Comparison of ENCODE assay signal across 18 cellular contexts in the genomic region with DNA sequence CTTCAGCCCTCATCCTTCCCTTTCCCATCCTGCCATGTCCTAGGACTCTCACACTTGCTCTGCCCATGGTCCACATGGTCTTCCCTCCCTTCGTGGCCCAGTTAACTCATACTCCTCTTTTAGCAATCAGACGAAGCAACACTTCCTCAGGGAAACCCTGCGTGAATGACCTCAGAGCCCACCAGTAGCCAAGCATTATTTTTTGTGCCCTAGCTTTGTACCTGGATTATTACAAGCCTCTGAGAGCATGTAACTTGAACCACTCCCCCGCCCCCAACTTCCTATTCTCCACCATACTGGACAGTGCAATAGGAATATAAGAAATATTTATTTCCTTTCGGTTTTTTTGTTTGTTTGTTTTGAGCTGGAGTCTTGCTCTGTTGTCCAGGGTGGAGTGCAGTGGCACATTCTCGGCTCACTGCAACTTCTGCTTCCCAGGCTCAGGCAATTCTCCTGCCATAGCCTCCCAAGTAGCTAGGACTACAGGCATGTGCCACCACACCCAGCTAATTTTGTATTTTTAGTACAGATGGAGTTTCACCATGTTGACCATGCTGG. TPM values are rescaled to one million over a fixed set of nuclear protein-coding genes. Genes with fewer than 3 reads are reported as not detected.
DNase-seq lines count a peak whose midpoint lies in the region; ATAC-seq, FAIRE-seq and TF ChIP-seq lines count a peak whose summit lies in the region.
"Had no signal": no experiment of that assay in that cellular context is flagged by ENCODE, and none has a peak within 500 bp of the region (broad histone marks: within the 10 kb centered on the region; RNA-seq: fewer than 3 reads in every experiment).

No MANE protein-coding gene starts in this region.

- SMC1A ChIA-PET in GM12878 (lab: Charles Lee; ENCODE audit: uncharacterized antibody, unreplicated experiment) = interaction anchor here (0.6 to 7.0 kb wide), 5 partner anchors 48 to 262 kb away, joined by 3 to 41 read pairs (median 3); no protein-coding TSS in a partner anchor

- no peaks in the 10 kb centered on the region for H3K36me3 Mint-ChIP-seq in WTC11

- no peak overlapping the region; the same call in 1 of the 2 replicates for H3K27ac Mint-ChIP-seq in WTC11

- TF ChIP-seq EP300 in GM12878 (IDR thresholded peaks at IDR 0.05; ENCODE audit: borderline replicate concordance in 1 of 2, control insufficient read depth in 1 of 2, low read depth in 2 of 2, low read length in 2 of 2) (no peak), tibial nerve (IDR thresholded peaks at IDR 0.05) (no peak)

- DNase-seq in left ventricle myocardium inferior = no peak
- DNase-seq in heart right ventricle = no peak
- no peak for DNase-seq in GM12878 (ENCODE audit: low read depth, low spot score)
- DNase-seq in tibial nerve (ENCODE audit: low spot score in 2 of 2) = no peak
- DNase-seq in GOT3 (lab: John Stamatoyannopoulos, UW) = no peak
- no peak for DNase-seq in stimulated activated CD8-positive, alpha-beta memory T cell treated with anti-CD3 and anti-CD28 coated beads, Interleukin-4, amount 100 ng/mL, for 48 hours
- DNase-seq in WTC11 (ENCODE audit: low spot score) = no peak
- DNase-seq: activated naive CD4-positive, alpha-beta T cell; left colon; naive thymus-derived CD8-positive, alpha-beta T cell; NCI-H1092; NCI-H82; retina; uterus had no signal

- H3K4me1 Mint-ChIP-seq in WTC11 = peaks cover 16% of the 10 kb centered on the region

- no peaks in the 10 kb centered on the region for H3K27me3 ChIP-seq in left ventricle myocardium inferior (ENCODE audit: low read depth)
- no peaks in the 10 kb centered on the region for H3K27me3 ChIP-seq in heart right ventricle
- no peaks in the 10 kb centered on the region for H3K27me3 ChIP-seq in GM12878 (replicated peaks in 1 of 2; ENCODE audit: control insufficient read depth in 2 of 2, insufficient read depth in 2 of 2, low read length in 1 of 2)
- H3K27me3 ChIP-seq in mononuclear cell (ENCODE audit: insufficient read depth, low read length) = no peaks in the 10 kb centered on the region
- no peaks in the 10 kb centered on the region for H3K27me3 ChIP-seq in tibial nerve
- H3K27me3 ChIP-seq: body of pancreas, uterus had no signal

- TF ChIP-seq CTCF in left ventricle myocardium inferior (IDR thresholded peaks at IDR 0.05; ENCODE audit: borderline replicate concordance) (no peak), heart right ventricle (IDR thresholded peaks at IDR 0.05) (no peak), GM12878 (IDR thresholded peaks at IDR 0.05 in 2 of 3, conservative IDR thresholded peaks at IDR 0.05 in 1 of 3; ENCODE audit: control insufficient read depth in 2 of 3, extremely low read depth in 1 of 3, insufficient read depth in 1 of 3, low read depth in 3 of 3, low read length in 3 of 3) (no peak), tibial nerve (IDR thresholded peaks at IDR 0.05) (no peak), WTC11 (IDR thresholded peaks at IDR 0.05) (no peak)

- TF ChIP-seq POLR2A in GM12878 (IDR thresholded peaks at IDR 0.05; ENCODE audit: low read depth, low read length) = no peak
- TF ChIP-seq POLR2A in tibial nerve (IDR thresholded peaks at IDR 0.05) = no peak

- RAD21 ChIA-PET in GM12878 (lab: Charles Lee; ENCODE audit: unreplicated experiment) = interaction anchor here (0.6 to 3.0 kb wide), 5 partner anchors 51 to 260 kb away, joined by 3 to 11 read pairs (median 4); no protein-coding TSS in a partner anchor

- no peak overlapping the region for H3K4me3 Mint-ChIP-seq in WTC11

- intact Hi-C loops in left ventricle myocardium inferior (cut with micrococcal nuclease) (no loop called here), heart right ventricle (cut with DNase I) (loop anchor here in 1 of 10 donors (5.0 kb wide), 1 partner anchor 884 kb away; the partner anchor contains the start of gene GSPT1), GM12878 (cut with micrococcal nuclease; ENCODE audit: unreplicated experiment) (loop anchor here (5.0 kb wide), 1 partner anchor 229 kb away; no protein-coding TSS in a partner anchor)

- no peaks in the 10 kb centered on the region for H3K9me3 ChIP-seq in left ventricle myocardium inferior (replicated peaks)
- no peaks in the 10 kb centered on the region for H3K9me3 ChIP-seq in heart right ventricle
- no peaks in the 10 kb centered on the region for H3K9me3 ChIP-seq in GM12878 (replicated peaks; ENCODE audit: control insufficient read depth, insufficient read depth, low read length)
- no peaks in the 10 kb centered on the region for H3K9me3 ChIP-seq in mononuclear cell (ENCODE audit: low read depth, low read length)
- no peaks in the 10 kb centered on the region for H3K9me3 ChIP-seq in tibial nerve
- H3K9me3 ChIP-seq: body of pancreas, uterus had no signal

- CTCF ChIA-PET in GM12878 (lab: Yijun Ruan, JAX) (interaction anchor here (0.6 to 1.8 kb wide), 4 partner anchors 16 to 1714 kb away, joined by 3 to 6 read pairs (median 4); no protein-coding TSS in a partner anchor), WTC11 (lab: Charles Lee) (no interaction called here)

- no peak overlapping the region for H3K9ac ChIP-seq in GM12878 (ENCODE audit: control insufficient read depth, insufficient read depth, low read length)

- no peak for ATAC-seq in heart right ventricle
- ATAC-seq in GM12878 = no peak
- no peak for ATAC-seq in WTC11
- ATAC-seq: body of pancreas; left colon; naive thymus-derived CD8-positive, alpha-beta T cell; Panc1 had no signal

- H3K4me1 ChIP-seq in left ventricle myocardium inferior (peaks cover 21% of the 10 kb centered on the region), heart right ventricle (peaks cover 0 to 46% (median 15%) of the 10 kb centered on the region in 9 donors), GM12878 (ENCODE audit: control insufficient read depth, insufficient read depth, low read length) (peaks cover 22% of the 10 kb centered on the region), mononuclear cell (ENCODE audit: insufficient read depth, low read length) (peaks cover 63% of the 10 kb centered on the region), tibial nerve (peaks cover 0 to 59% (median 21%) of the 10 kb centered on the region in 4 donors)
- H3K4me1 ChIP-seq: uterus had no signal

- peaks cover 4% of the 10 kb centered on the region; the same call in 1 of the 2 replicates for H3K27me3 Mint-ChIP-seq in WTC11 (ENCODE audit: low read depth)
- H3K27me3 Mint-ChIP-seq: IgD-negative memory B cell had no signal

- FAIRE-seq in GM12878 (lab: Jason Lieb, UNC) = no peak

- H2AFZ ChIP-seq in GM12878 (ENCODE audit: control insufficient read depth, low read depth, low read length) = no peak overlapping the region

- H4K20me1 ChIP-seq in GM12878 (ENCODE audit: control insufficient read depth, insufficient read depth) = no peaks in the 10 kb centered on the region

- no peak for TF ChIP-seq RAD21 in GM12878 (IDR thresholded peaks at IDR 0.05; ENCODE audit: insufficient read depth, low read depth, low read length)

- peak overlapping the region; percentile 84 for H3K4me2 ChIP-seq in GM12878 (ENCODE audit: control insufficient read depth, insufficient read depth)

- 60 to 71% methylated on average over 6 of the region's 6 CpGs for WGBS in heart right ventricle, 2 donors
- 86% methylated on average over 6 of the region's 6 CpGs for WGBS in GM12878 (ENCODE audit: insufficient coverage, insufficient replicate concordance, low lambda C conversion rate, missing lambda C conversion rate)
- WGBS in tibial nerve, 2 donors = 64 to 72% methylated on average over 6 of the region's 6 CpGs

- no TSS peak for BruUV-seq in GM12878 (replicated peaks; lab: Mats Ljungman, UMichigan)

- POLR2A ChIA-PET in GM12878 (lab: Charles Lee) = interaction anchor here (0.6 kb wide), 3 partner anchors 11 to 49 kb away, joined by 3 to 5 read pairs (median 3); no protein-coding TSS in a partner anchor
- POLR2A ChIA-PET in WTC11 (lab: Charles Lee) = interaction anchor here (0.6 kb wide), 1 partner anchor 16 kb away, joined by 5 read pairs; no protein-coding TSS in a partner anchor

- H3K27ac ChIP-seq in left ventricle myocardium inferior (replicated peaks) = peak overlapping the region; percentile 2
- H3K27ac ChIP-seq in heart right ventricle = peak overlapping the region in 2 of 10 donors; percentile 31 to 93
- H3K27ac ChIP-seq in GM12878 (ENCODE audit: control insufficient read depth, insufficient read depth) = no peak overlapping the region
- peak overlapping the region in 3 of 4 donors; percentile 28 to 90 (median 90) for H3K27ac ChIP-seq in tibial nerve
- H3K27ac ChIP-seq: uterus had no signal

- H3K9me3 Mint-ChIP-seq in WTC11 = 0 out of 2 replicates have a peak, but pooled peaks cover 3% of the 10 kb centered on the region
- H3K9me3 Mint-ChIP-seq: IgD-negative memory B cell had no signal

- H3K4me3 ChIP-seq in left ventricle myocardium inferior = no peak overlapping the region
- no peak overlapping the region for H3K4me3 ChIP-seq in heart right ventricle
- H3K4me3 ChIP-seq in GM12878 = no peak overlapping the region
- peak overlapping the region; percentile 14 for H3K4me3 ChIP-seq in mononuclear cell (ENCODE audit: low read length)
- no peak overlapping the region for H3K4me3 ChIP-seq in tibial nerve
- H3K4me3 ChIP-seq: body of pancreas, uterus had no signal

- in situ Hi-C loops in GM12878 (cut with MboI) = loop anchor here (5.0 to 10.0 kb wide), 3 partner anchors 49 to 346 kb away; no protein-coding TSS in a partner anchor

- H3K36me3 ChIP-seq in left ventricle myocardium inferior (no peaks in the 10 kb centered on the region), heart right ventricle (no peaks in the 10 kb centered on the region), GM12878 (ENCODE audit: control insufficient read depth in 2 of 2, insufficient read depth in 2 of 2, low read length in 1 of 2) (no peaks in the 10 kb centered on the region; a peak in 1 of 4 replicates), tibial nerve (no peaks in the 10 kb centered on the region)
- H3K36me3 ChIP-seq: uterus had no signal

- peaks cover 5% of the 10 kb centered on the region for H3K79me2 ChIP-seq in GM12878 (ENCODE audit: control insufficient read depth, insufficient read depth, low read length)

RNA-seq across cellular contexts. Expression of gene CPPED1, which starts 2.9 kb away (rescaled TPM):
- total RNA-seq in left ventricle myocardium inferior (12.4 TPM), heart right ventricle (10 to 100 TPM; 11.3 to 20.2 (median 14.5) TPM), GM12878 (2014; rRNA removed) (7.1 and 8.2 TPM in 2 replicates), GM12878 (2014; rRNA removed; fragmentation: Illumina TruSeq; extraction: Trizol) (18.1 and 18.2 TPM in 2 replicates), GM12878 (2021) (20.2 and 22.0 TPM in 2 replicates), mononuclear cell (40.0 TPM), tibial nerve (10 to 100 TPM; 10.4 to 18.9 (median 16.0) TPM), WTC11 (2021) (7.7 to 9.2 TPM (median 8.8 TPM) in 3 replicates)
- polyA plus RNA-seq in heart right ventricle (1 to 10 TPM; 5.6 to 6.0 TPM), GM12878 (2011; rRNA removed) (12.6 and 16.1 TPM in 2 replicates), GM12878 (2014; fragmentation: Illumina TruSeq; extraction: Trizol) (23.4 and 24.8 TPM in 2 replicates), GM12878 (2014; fragmentation: Nextera tagmentation; extraction: Ambion mirVana) (10 to 100 TPM; 11.4 to 12.3 TPM), GM12878 (2014; rRNA removed) (13.2 and 13.8 TPM in 2 replicates), GM12878 (2016; fragmentation: Nextera tagmentation; extraction: Ambion mirVana) (10 to 100 TPM; 36.5 to 39.0 TPM)
- total RNA-seq in GM12878 (2013; cell fraction: nucleolus; rRNA removed) = 14.3 and 22.2 TPM in 2 replicates
- polyA plus RNA-seq in GM12878 (2011; ENCODE audit: low read depth) = 2.5 TPM
- 8.2 and 8.7 TPM in 2 replicates for polyA plus RNA-seq in GM12878 (2011; cell fraction: cytosol; rRNA removed)
- polyA plus RNA-seq in GM12878 (2011; cell fraction: nucleus; rRNA removed) = 4.7 and 9.3 TPM in 2 replicates
- polyA plus RNA-seq in GM12878 (2012) = 5.1 and 5.7 TPM in 2 replicates
- polyA minus RNA-seq in GM12878 (2011; rRNA and poly(A)+ RNA removed) = 8.2 and 10.5 TPM in 2 replicates
- 3.0 and 3.2 TPM in 2 replicates for polyA minus RNA-seq in GM12878 (2011; cell fraction: cytosol; rRNA and poly(A)+ RNA removed)
- polyA minus RNA-seq in GM12878 (2011; cell fraction: nucleus; rRNA and poly(A)+ RNA removed) = 4.1 and 9.8 TPM in 2 replicates
